1 cellular context compared by ENCODE assay signal in genomic region chr7:22182139-22182538, GRCh38.
TF ChIP-seq lines count a peak whose summit lies in the region.

No MANE protein-coding gene starts in this region.

TF ChIP-seq in GM12878, 131 proteins besides CTCF, POLR2A, EP300 and RAD21 (continued from another document):
- TF ChIP-seq, protein P1, sequence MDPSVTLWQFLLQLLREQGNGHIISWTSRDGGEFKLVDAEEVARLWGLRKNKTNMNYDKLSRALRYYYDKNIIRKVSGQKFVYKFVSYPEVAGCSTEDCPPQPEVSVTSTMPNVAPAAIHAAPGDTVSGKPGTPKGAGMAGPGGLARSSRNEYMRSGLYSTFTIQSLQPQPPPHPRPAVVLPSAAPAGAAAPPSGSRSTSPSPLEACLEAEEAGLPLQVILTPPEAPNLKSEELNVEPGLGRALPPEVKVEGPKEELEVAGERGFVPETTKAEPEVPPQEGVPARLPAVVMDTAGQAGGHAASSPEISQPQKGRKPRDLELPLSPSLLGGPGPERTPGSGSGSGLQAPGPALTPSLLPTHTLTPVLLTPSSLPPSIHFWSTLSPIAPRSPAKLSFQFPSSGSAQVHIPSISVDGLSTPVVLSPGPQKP (IDR thresholded peaks at IDR 0.05; ENCODE audit: low read depth, low read length), result no peak
- TF ChIP-seq SPI1 (IDR thresholded peaks at IDR 0.05; ENCODE audit: borderline replicate concordance, insufficient read depth, low read depth, low read length) (no peak), ESRRA (IDR thresholded peaks at IDR 0.05; ENCODE audit: low read length) (no peak), SP1 (IDR thresholded peaks at IDR 0.05; ENCODE audit: low read depth, low read length) (no peak), ZNF24 (IDR thresholded peaks at IDR 0.05) (no peak), NRF1 (conservative IDR thresholded peaks at IDR 0.05; ENCODE audit: low read depth, low read length) (no peak)
